In genomic region chr4:73258668-73259551, GRCh38 we compare ENCODE assay signal across 1 cellular context.
TF ChIP-seq lines count a peak whose summit lies in the region.

Gene ANKRD17, minus strand, starts transcription at chr4:73258798. Its CDS starts 130 bp downstream, at chr4:73258668.

TF ChIP-seq in K562, 482 proteins besides CTCF, POLR2A, EP300 and RAD21 (continued from another document and continues in another):
- TF ChIP-seq ZBTB40 (IDR thresholded peaks at IDR 0.05): peak; percentile 82
- TF ChIP-seq ZBTB40 (CRISPR knock-in tag; IDR thresholded peaks at IDR 0.05): no peak
- no peak for TF ChIP-seq CEBPB (tag; IDR thresholded peaks at IDR 0.05)
- TF ChIP-seq GATAD2B (IDR thresholded peaks at IDR 0.05; ENCODE audit: borderline replicate concordance): peak; percentile 26; the same call in 1 of the 2 replicates
- 0 out of 2 replicates have a peak, but pooled peaks have one; percentile 13 for TF ChIP-seq THRB (CRISPR knock-in tag; conservative IDR thresholded peaks at IDR 0.05)
- TF ChIP-seq CSDE1 (IDR thresholded peaks at IDR 0.05): peak in 1 of 2 experiments; percentile 63; a peak in 1 of 4 replicates
- 0 out of 2 replicates have a peak, but pooled peaks have one; percentile 32 for TF ChIP-seq FOXK1 (CRISPR knock-in tag; IDR thresholded peaks at IDR 0.05; ENCODE audit: borderline replicate concordance)
- 0 out of 2 replicates have a peak, but pooled peaks have one; percentile 32 for TF ChIP-seq SRSF1 (IDR thresholded peaks at IDR 0.05; ENCODE audit: low read depth, low read length)
- TF ChIP-seq TAL1 (IDR thresholded peaks at IDR 0.05): no peak
- peak; percentile 55; the same call in 1 of the 2 replicates for TF ChIP-seq ZKSCAN1 (IDR thresholded peaks at IDR 0.05; ENCODE audit: low read depth, low read length)
- TF ChIP-seq PHF20 (IDR thresholded peaks at IDR 0.05; ENCODE audit: partially characterized antibody): peak; percentile 96
- TF ChIP-seq VEZF1 (CRISPR knock-in tag; IDR thresholded peaks at IDR 0.05): peak; percentile 97
- peak; percentile 82 for TF ChIP-seq PCBP1 (IDR thresholded peaks at IDR 0.05; ENCODE audit: low read depth, low read length, poor library complexity, severe bottlenecking)
- peak; percentile 56; the same call in 1 of the 2 replicates for TF ChIP-seq MITF (IDR thresholded peaks at IDR 0.05)
- TF ChIP-seq ADNP (tag; IDR thresholded peaks at IDR 0.05): no peak
- TF ChIP-seq SOX6 (IDR thresholded peaks at IDR 0.05): peak; percentile 63
- TF ChIP-seq EGR1 (conservative IDR thresholded peaks at IDR 0.05): no peak
- TF ChIP-seq GTF2B (IDR thresholded peaks at IDR 0.05; ENCODE audit: extremely low read depth, insufficient read length): peak; percentile 21
- no peak for TF ChIP-seq NCOA6 (IDR thresholded peaks at IDR 0.05)
- 0 out of 4 replicates have a peak, but pooled peaks of 1 of the 2 experiments have one; percentile 26 for TF ChIP-seq KDM4B (IDR thresholded peaks at IDR 0.05; ENCODE audit: borderline replicate concordance in 2 of 2, low read depth in 1 of 2)
- TF ChIP-seq ZC3H11A (IDR thresholded peaks at IDR 0.05; ENCODE audit: low read depth, low read length): peak; percentile 76; the same call in 1 of the 2 replicates
- TF ChIP-seq ZBTB9 (CRISPR knock-in tag; IDR thresholded peaks at IDR 0.05): no peak
- no peak for TF ChIP-seq ZNF407 (IDR thresholded peaks at IDR 0.05; ENCODE audit: low read depth)
- peak; percentile 78; the same call in 1 of the 2 replicates for TF ChIP-seq MXI1 (IDR thresholded peaks at IDR 0.05; ENCODE audit: low read depth, low read length)
- peak; percentile 70 for TF ChIP-seq PML (IDR thresholded peaks at IDR 0.05; ENCODE audit: low read length)
- peak; percentile 43; the same call in 1 of the 2 replicates for TF ChIP-seq SAFB (IDR thresholded peaks at IDR 0.05; ENCODE audit: borderline replicate concordance, low read depth, low read length)
- TF ChIP-seq ZBTB7A (IDR thresholded peaks at IDR 0.05; ENCODE audit: borderline replicate concordance, control insufficient read depth, low read depth, low read length): peak; percentile 48; the same call in 1 of the 2 replicates
- TF ChIP-seq CREB3L1 (IDR thresholded peaks at IDR 0.05; ENCODE audit: borderline replicate concordance, low read depth): peak; percentile 77
